Comparison of ENCODE assay signal across 20 cellular contexts in genomic region chr3:105228696-105229095, GRCh38.
"Had no signal": no experiment of that assay in that cellular context is flagged by ENCODE, and none has a peak within 500 bp of the region (broad histone marks: within the 10 kb centered on the region; RNA-seq: fewer than 3 reads in every experiment).

No MANE protein-coding gene starts in this region.

- H3K9me3 ChIP-seq: mucosa of descending colon, neutrophil, sigmoid colon, thoracic aorta, transverse colon had no signal

- H3K27me3 ChIP-seq: esophagus squamous epithelium, heart left ventricle, neutrophil, right atrium auricular region, sigmoid colon, stomach, transverse colon had no signal

- H3K27ac Mint-ChIP-seq: dendritic cell treated with granulocyte-macrophage colony-stimulating factor and Interleukin-4, amounts not matched to agents 40 ng/mL and 50 ng/mL, for 4 days; effector memory CD8-positive, alpha-beta T cell; naive thymus-derived CD8-positive, alpha-beta T cell had no signal

- H3K4me1 ChIP-seq: esophagus squamous epithelium, heart left ventricle, right atrium auricular region, sigmoid colon, stomach, transverse colon had no signal

- H3K27me3 Mint-ChIP-seq: dendritic cell treated with granulocyte-macrophage colony-stimulating factor and Interleukin-4, amounts not matched to agents 40 ng/mL and 50 ng/mL, for 4 days had no signal

- H3K27ac ChIP-seq: esophagus squamous epithelium, heart left ventricle, neutrophil, right atrium auricular region, sigmoid colon, skin epidermis, stomach, thoracic aorta, transverse colon had no signal

- H3K36me3 Mint-ChIP-seq: naive thymus-derived CD8-positive, alpha-beta T cell had no signal

- H3K4me1 Mint-ChIP-seq: naive thymus-derived CD8-positive, alpha-beta T cell had no signal

- H3K4me3 ChIP-seq: esophagus squamous epithelium, heart left ventricle, mucosa of descending colon, right atrium auricular region, sigmoid colon, skin epidermis, stomach, thoracic aorta, transverse colon had no signal

- H3K4me3 Mint-ChIP-seq: dendritic cell treated with granulocyte-macrophage colony-stimulating factor and Interleukin-4, amounts not matched to agents 40 ng/mL and 50 ng/mL, for 4 days; effector memory CD8-positive, alpha-beta T cell; naive thymus-derived CD8-positive, alpha-beta T cell had no signal

- ATAC-seq: effector memory CD8-positive, alpha-beta T cell; heart left ventricle; left lobe of liver; mucosa of descending colon; naive thymus-derived CD8-positive, alpha-beta T cell had no signal

- H3K36me3 ChIP-seq: esophagus squamous epithelium, heart left ventricle, neutrophil, right atrium auricular region, sigmoid colon, stomach, thoracic aorta, transverse colon had no signal

- H3K9me3 Mint-ChIP-seq: effector memory CD8-positive, alpha-beta T cell; naive thymus-derived CD8-positive, alpha-beta T cell had no signal

- DNase-seq: effector memory CD8-positive, alpha-beta T cell; esophagus squamous epithelium; heart left ventricle; hippocampal formation; kidney glomerular epithelial cell; mucosa of descending colon; naive thymus-derived CD8-positive, alpha-beta T cell; posterior cingulate gyrus; sigmoid colon; stimulated activated CD4-positive, alpha-beta T cell treated with anti-CD3 and anti-CD28 coated beads, Interleukin-2, amount 100 ng/mL, for 24 hours; stimulated activated naive CD4-positive, alpha-beta T cell; stomach; substantia nigra; transverse colon had no signal
